Comparison of ENCODE assay signal across 8 cellular contexts in the genomic region with DNA sequence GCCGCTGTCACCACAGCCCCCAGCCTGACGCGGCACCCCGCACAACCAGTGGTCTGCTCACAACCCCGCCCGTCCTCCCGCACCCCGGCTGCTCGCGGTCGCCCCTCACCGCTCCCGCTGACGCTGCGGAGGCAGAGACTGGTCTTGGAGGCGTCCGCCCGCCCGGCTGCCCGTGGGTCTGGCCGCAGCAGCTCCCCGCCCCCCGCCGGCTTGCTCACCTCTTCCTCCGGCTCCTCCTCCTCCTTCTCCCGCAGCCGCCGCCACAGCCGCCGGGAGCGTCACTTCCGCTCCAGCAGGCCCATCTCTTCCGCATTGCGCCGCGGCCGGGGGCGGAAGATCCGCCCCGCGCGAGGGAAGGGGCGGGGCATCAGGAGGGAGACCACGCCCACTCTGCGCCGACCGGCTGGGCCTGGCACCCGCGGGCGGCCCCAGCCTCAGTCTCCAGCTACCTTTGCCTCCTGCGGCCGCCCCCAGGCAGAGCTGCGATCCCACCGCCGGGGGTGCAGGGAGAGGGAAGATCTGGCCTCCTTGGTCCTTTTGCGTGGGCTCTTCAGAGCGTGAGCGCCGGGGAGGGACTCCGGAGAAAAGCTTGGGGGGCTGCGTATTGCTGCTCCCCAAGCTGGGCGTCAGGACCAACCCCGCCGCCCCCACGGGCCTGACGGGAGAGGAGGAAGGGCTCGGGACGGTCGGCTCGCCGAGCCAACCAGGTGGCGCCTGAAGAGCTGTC. TPM values are rescaled to one million over a fixed set of nuclear protein-coding genes. Genes with fewer than 3 reads are reported as not detected.
A peak's percentile ranks its signal among the peaks of the same experiment; 100 is the strongest.
DNase-seq lines count a peak whose midpoint lies in the region; ATAC-seq and TF ChIP-seq lines count a peak whose summit lies in the region.

A gene with protein sequence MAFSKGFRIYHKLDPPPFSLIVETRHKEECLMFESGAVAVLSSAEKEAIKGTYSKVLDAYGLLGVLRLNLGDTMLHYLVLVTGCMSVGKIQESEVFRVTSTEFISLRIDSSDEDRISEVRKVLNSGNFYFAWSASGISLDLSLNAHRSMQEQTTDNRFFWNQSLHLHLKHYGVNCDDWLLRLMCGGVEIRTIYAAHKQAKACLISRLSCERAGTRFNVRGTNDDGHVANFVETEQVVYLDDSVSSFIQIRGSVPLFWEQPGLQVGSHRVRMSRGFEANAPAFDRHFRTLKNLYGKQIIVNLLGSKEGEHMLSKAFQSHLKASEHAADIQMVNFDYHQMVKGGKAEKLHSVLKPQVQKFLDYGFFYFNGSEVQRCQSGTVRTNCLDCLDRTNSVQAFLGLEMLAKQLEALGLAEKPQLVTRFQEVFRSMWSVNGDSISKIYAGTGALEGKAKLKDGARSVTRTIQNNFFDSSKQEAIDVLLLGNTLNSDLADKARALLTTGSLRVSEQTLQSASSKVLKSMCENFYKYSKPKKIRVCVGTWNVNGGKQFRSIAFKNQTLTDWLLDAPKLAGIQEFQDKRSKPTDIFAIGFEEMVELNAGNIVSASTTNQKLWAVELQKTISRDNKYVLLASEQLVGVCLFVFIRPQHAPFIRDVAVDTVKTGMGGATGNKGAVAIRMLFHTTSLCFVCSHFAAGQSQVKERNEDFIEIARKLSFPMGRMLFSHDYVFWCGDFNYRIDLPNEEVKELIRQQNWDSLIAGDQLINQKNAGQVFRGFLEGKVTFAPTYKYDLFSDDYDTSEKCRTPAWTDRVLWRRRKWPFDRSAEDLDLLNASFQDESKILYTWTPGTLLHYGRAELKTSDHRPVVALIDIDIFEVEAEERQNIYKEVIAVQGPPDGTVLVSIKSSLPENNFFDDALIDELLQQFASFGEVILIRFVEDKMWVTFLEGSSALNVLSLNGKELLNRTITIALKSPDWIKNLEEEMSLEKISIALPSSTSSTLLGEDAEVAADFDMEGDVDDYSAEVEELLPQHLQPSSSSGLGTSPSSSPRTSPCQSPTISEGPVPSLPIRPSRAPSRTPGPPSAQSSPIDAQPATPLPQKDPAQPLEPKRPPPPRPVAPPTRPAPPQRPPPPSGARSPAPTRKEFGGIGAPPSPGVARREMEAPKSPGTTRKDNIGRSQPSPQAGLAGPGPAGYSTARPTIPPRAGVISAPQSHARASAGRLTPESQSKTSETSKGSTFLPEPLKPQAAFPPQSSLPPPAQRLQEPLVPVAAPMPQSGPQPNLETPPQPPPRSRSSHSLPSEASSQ (N-terminal part only) (minus strand): TSS at position 286 of the 727 bp plus-strand sequence. CDS start 1,118 bp downstream, outside the sequence.

- POLR2A ChIA-PET in activated CD4-positive, alpha-beta T cell treated with anti-CD3 and anti-CD28 coated beads, Interleukin-2, amount 10 ng/mL, durations not matched to agents 7 days and 5 days (lab: Charles Lee): interaction anchor here (1.8 kb wide), 1 partner anchor 44 kb away, joined by 9 read pairs; a partner anchor contains a TSS

- TF ChIP-seq CTCF in C4-2B (conservative IDR thresholded peaks at IDR 0.05): no peak
- TF ChIP-seq CTCF in coronary artery (IDR thresholded peaks at IDR 0.05): no peak

- peaks cover 52% of the 10 kb centered on the region for H3K4me1 Mint-ChIP-seq in activated CD4-positive, alpha-beta T cell treated with anti-CD3 and anti-CD28 coated beads, Interleukin-2, amount 10 ng/mL, durations not matched to agents 7 days and 5 days

- H3K4me3 ChIP-seq in coronary artery: peak within 1 kb of the TSS; percentile 99

- peak within 1 kb of the TSS; percentile 94 for H3K27ac Mint-ChIP-seq in activated CD4-positive, alpha-beta T cell treated with anti-CD3 and anti-CD28 coated beads, Interleukin-2, amount 10 ng/mL, durations not matched to agents 7 days and 5 days

- H3K36me3 Mint-ChIP-seq in activated CD4-positive, alpha-beta T cell treated with anti-CD3 and anti-CD28 coated beads, Interleukin-2, amount 10 ng/mL, durations not matched to agents 7 days and 5 days (ENCODE audit: low read depth): peaks cover 12% of the 10 kb centered on the region

- H3K27ac ChIP-seq in C4-2B (peak within 1 kb of the TSS; percentile 80), coronary artery (peak within 1 kb of the TSS; percentile 82 to 98)

- CTCF ChIA-PET in activated CD4-positive, alpha-beta T cell treated with anti-CD3 and anti-CD28 coated beads, Interleukin-2, amount 10 ng/mL, durations not matched to agents 7 days and 5 days (lab: Charles Lee): interaction anchor here (1.3 to 2.8 kb wide), 4 partner anchors 10 to 597 kb away, joined by 3 to 17 read pairs (median 8); a partner anchor contains a TSS

- peak; percentile 98 for DNase-seq in NCI-H69 (lab: John Stamatoyannopoulos, UW)
- peak; percentile 95 for DNase-seq in activated CD4-positive, alpha-beta T cell treated with anti-CD3 and anti-CD28 coated beads, Interleukin-2, amount 10 ng/mL, durations not matched to agents 7 days and 5 days
- DNase-seq in coronary artery (ENCODE audit: low spot score): peak; percentile 94
- peak; percentile 97 for DNase-seq in left lobe of liver (ENCODE audit: low spot score)
- DNase-seq in stimulated activated CD4-positive, alpha-beta T cell treated with anti-CD3 and anti-CD28 coated beads, Interleukin-2, amount 100 ng/mL, for 24 hours: peak; percentile 94 to 95

- ATAC-seq in GM19372 (IDR thresholded peaks at IDR 0.05; ENCODE audit: low read depth, unreplicated experiment) (peak; percentile 94), HG03521 (IDR thresholded peaks at IDR 0.05; ENCODE audit: unreplicated experiment) (peak; percentile 91), left lobe of liver (peak; percentile 96)

- H3K27me3 Mint-ChIP-seq in activated CD4-positive, alpha-beta T cell treated with anti-CD3 and anti-CD28 coated beads, Interleukin-2, amount 10 ng/mL, durations not matched to agents 7 days and 5 days: no peaks in the 10 kb centered on the region

- no peaks in the 10 kb centered on the region for H3K9me3 Mint-ChIP-seq in activated CD4-positive, alpha-beta T cell treated with anti-CD3 and anti-CD28 coated beads, Interleukin-2, amount 10 ng/mL, durations not matched to agents 7 days and 5 days

- peak within 1 kb of the TSS; percentile 87 for H3K4me3 Mint-ChIP-seq in activated CD4-positive, alpha-beta T cell treated with anti-CD3 and anti-CD28 coated beads, Interleukin-2, amount 10 ng/mL, durations not matched to agents 7 days and 5 days

RNA-seq across cellular contexts. Expression of the gene that starts here (rescaled TPM):
- total RNA-seq in activated CD4-positive, alpha-beta T cell treated with anti-CD3 and anti-CD28 coated beads, Interleukin-2, amount 10 ng/mL, durations not matched to agents 7 days and 5 days: 10 to 100 TPM; 16.1 to 21.1 TPM
- total RNA-seq in left lobe of liver: 6.7 TPM

Comparison
In these comparisons a context has a peak if more than half of its experiments do, and no peak if none do; other contexts are left out.
1. Peak in every context shown above with its lines: DNase-seq, ATAC-seq, H3K4me3 ChIP-seq and H3K27ac ChIP-seq.